14 cellular contexts compared by ENCODE assay signal in the genomic region with DNA sequence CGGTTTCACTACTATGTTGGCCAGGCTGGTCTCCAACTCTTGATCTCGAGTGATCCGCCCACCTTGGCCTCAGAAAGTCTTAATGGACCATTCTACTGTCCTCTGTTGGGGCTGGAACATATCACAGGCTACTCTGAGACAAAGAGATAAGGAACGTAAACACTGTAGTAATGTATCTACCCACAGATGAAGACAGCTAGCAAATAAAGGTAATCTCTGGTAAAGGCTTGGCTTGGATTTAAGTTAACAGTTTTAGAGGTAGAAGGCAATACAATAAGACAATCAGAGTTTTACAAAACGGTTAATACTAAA. TPM values are rescaled to one million over a fixed set of nuclear protein-coding genes. Genes with fewer than 3 reads are reported as not detected.
DNase-seq lines count a peak whose midpoint lies in the region; ATAC-seq and TF ChIP-seq lines count a peak whose summit lies in the region.
"Had no signal": no experiment of that assay in that cellular context is flagged by ENCODE, and none has a peak within 500 bp of the region (broad histone marks: within the 10 kb centered on the region; RNA-seq: fewer than 3 reads in every experiment).

No MANE protein-coding gene starts in this region.

- no peaks in the 10 kb centered on the region for H3K9me3 Mint-ChIP-seq in HFFc6
- no peaks in the 10 kb centered on the region for H3K9me3 Mint-ChIP-seq in stimulated activated memory B cell treated with anti-CD40 and anti-IgM and Interleukin-4, amounts not matched to agents 10 μg/mL and 1 μg/mL and 100 μg/mL, for 72 hours
- H3K9me3 Mint-ChIP-seq: activated naive CD4-positive, alpha-beta T cell treated with anti-CD3 and anti-CD28 coated beads, Interleukin-2, amount 50 U/mL, for 72 hours had no signal

- no peaks in the 10 kb centered on the region for H3K27me3 Mint-ChIP-seq in HFFc6 (ENCODE audit: insufficient read depth)
- no peaks in the 10 kb centered on the region for H3K27me3 Mint-ChIP-seq in stimulated activated memory B cell treated with anti-CD40 and anti-IgM and Interleukin-4, amounts not matched to agents 10 μg/mL and 1 μg/mL and 100 μg/mL, for 72 hours

- H3K4me3 Mint-ChIP-seq in HFFc6 = no peak overlapping the region
- H3K4me3 Mint-ChIP-seq in stimulated activated memory B cell treated with anti-CD40 and anti-IgM and Interleukin-4, amounts not matched to agents 10 μg/mL and 1 μg/mL and 100 μg/mL, for 72 hours = no peak overlapping the region

- H3K27ac ChIP-seq in angular gyrus (ENCODE audit: low read depth, low read length) = peak overlapping the region; percentile 78
- H3K27ac ChIP-seq in layer of hippocampus (ENCODE audit: low read depth, low read length) = peak overlapping the region; percentile 66
- H3K27ac ChIP-seq: parathyroid adenoma had no signal

- no peaks in the 10 kb centered on the region for H3K27me3 ChIP-seq in layer of hippocampus (ENCODE audit: control insufficient read depth, insufficient read depth, low read length)

- 0 out of 2 replicates have a peak overlapping the region, but pooled peaks have one; percentile 1 for H3K27ac Mint-ChIP-seq in HFFc6
- H3K27ac Mint-ChIP-seq in stimulated activated memory B cell treated with anti-CD40 and anti-IgM and Interleukin-4, amounts not matched to agents 10 μg/mL and 1 μg/mL and 100 μg/mL, for 72 hours = peak overlapping the region; percentile 78

- H3K4me1 Mint-ChIP-seq in HFFc6 (ENCODE audit: low read depth) = peaks cover 16% of the 10 kb centered on the region
- H3K4me1 Mint-ChIP-seq in stimulated activated memory B cell treated with anti-CD40 and anti-IgM and Interleukin-4, amounts not matched to agents 10 μg/mL and 1 μg/mL and 100 μg/mL, for 72 hours = peaks cover 24% of the 10 kb centered on the region

- no peak for ATAC-seq in stimulated activated memory B cell treated with anti-CD40 and anti-IgM and Interleukin-4, amounts not matched to agents 10 μg/mL and 1 μg/mL and 100 μg/mL, for 72 hours
- ATAC-seq: activated naive CD4-positive, alpha-beta T cell treated with anti-CD3 and anti-CD28 coated beads, Interleukin-2, amount 50 U/mL, for 72 hours had no signal

- no peak for DNase-seq in HFFc6
- DNase-seq in middle frontal gyrus (ENCODE audit: extremely low spot score, low spot score) = no peak
- DNase-seq in activated T-cell treated with anti-CD3 and anti-CD28 coated beads, Interleukin-2, amount 50 U/mL, for 1 hour = no peak
- DNase-seq in cerebellar nuclear complex (lab: John Stamatoyannopoulos, UW) = no peak
- DNase-seq in activated CD4-positive, alpha-beta T cell treated with anti-CD3 and anti-CD28 coated beads for 4 hours = no peak
- DNase-seq: GF-D8; NCI-H345; stimulated activated CD4-positive, alpha-beta T cell treated with anti-CD3 and anti-CD28 coated beads, Interleukin-2, amount 100 ng/mL, for 24 hours had no signal

- peaks cover 22% of the 10 kb centered on the region for H3K36me3 Mint-ChIP-seq in HFFc6 (ENCODE audit: low read depth)
- H3K36me3 Mint-ChIP-seq in stimulated activated memory B cell treated with anti-CD40 and anti-IgM and Interleukin-4, amounts not matched to agents 10 μg/mL and 1 μg/mL and 100 μg/mL, for 72 hours = peaks cover 24% of the 10 kb centered on the region
- H3K36me3 Mint-ChIP-seq: activated naive CD4-positive, alpha-beta T cell treated with anti-CD3 and anti-CD28 coated beads, Interleukin-2, amount 50 U/mL, for 72 hours had no signal

- TF ChIP-seq CTCF in HFFc6 (IDR thresholded peaks at IDR 0.05) = no peak

RNA-seq across cellular contexts. Expression of gene ISM2, which starts 44.6 kb away (rescaled TPM):
- under 1 TPM in 1 of 6 experiments, not detected in 5; 0.10 TPM for total RNA-seq in HFFc6 (2021; fragmentation: NEBNext Ultra II Directional; extraction: Animal tissue kit (Norgen Biotek cat#: 25700))
- total RNA-seq: HT-29 had no signal
